Comparison of ENCODE assay signal across 1 cellular context in genomic region chr17:48578616-48579560, GRCh38.
TF ChIP-seq lines count a peak whose summit lies in the region.

No MANE protein-coding gene starts in this region.

TF ChIP-seq in liver, 16 proteins besides CTCF, POLR2A, EP300 and RAD21 (continued from another document):
- TF ChIP-seq, protein P1, sequence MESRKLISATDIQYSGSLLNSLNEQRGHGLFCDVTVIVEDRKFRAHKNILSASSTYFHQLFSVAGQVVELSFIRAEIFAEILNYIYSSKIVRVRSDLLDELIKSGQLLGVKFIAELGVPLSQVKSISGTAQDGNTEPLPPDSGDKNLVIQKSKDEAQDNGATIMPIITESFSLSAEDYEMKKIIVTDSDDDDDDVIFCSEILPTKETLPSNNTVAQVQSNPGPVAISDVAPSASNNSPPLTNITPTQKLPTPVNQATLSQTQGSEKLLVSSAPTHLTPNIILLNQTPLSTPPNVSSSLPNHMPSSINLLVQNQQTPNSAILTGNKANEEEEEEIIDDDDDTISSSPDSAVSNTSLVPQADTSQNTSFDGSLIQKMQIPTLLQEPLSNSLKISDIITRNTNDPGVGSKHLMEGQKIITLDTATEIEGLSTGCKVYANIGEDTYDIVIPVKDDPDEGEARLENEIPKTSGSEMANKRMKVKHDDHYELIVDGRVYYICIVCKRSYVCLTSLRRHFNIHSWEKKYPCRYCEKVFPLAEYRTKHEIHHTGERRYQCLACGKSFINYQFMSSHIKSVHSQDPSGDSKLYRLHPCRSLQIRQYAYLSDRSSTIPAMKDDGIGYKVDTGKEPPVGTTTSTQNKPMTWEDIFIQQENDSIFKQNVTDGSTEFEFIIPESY (IDR thresholded peaks at IDR 0.05) = no peak
- no peak for TF ChIP-seq GABPA (IDR thresholded peaks at IDR 0.05 in 1 of 2, conservative IDR thresholded peaks at IDR 0.05 in 1 of 2)
- TF ChIP-seq FOXA2 (IDR thresholded peaks at IDR 0.05) = no peak
- no peak for TF ChIP-seq FOXA1 (IDR thresholded peaks at IDR 0.05)
- no peak for TF ChIP-seq SP1 (IDR thresholded peaks at IDR 0.05)
- no peak for TF ChIP-seq EGR1 (IDR thresholded peaks at IDR 0.05; ENCODE audit: low read depth in 2 of 2)
